In genomic region chr17:27236710-27237315, GRCh38 we compare ENCODE assay signal across 1 cellular context.
A peak's percentile ranks its signal among the peaks of the same experiment; 100 is the strongest.
TF ChIP-seq lines count a peak whose summit lies in the region.

No MANE protein-coding gene starts in this region.

TF ChIP-seq in IMR-90, 13 proteins besides CTCF, POLR2A, EP300 and RAD21:
- no peak for TF ChIP-seq BHLHE40 (IDR thresholded peaks at IDR 0.05; ENCODE audit: low read depth, low read length)
- no peak for TF ChIP-seq CHD1 (IDR thresholded peaks at IDR 0.05; ENCODE audit: low read depth, low read length)
- no peak for TF ChIP-seq USF2 (IDR thresholded peaks at IDR 0.05; ENCODE audit: low read depth, low read length)
- TF ChIP-seq SMC3 (IDR thresholded peaks at IDR 0.05; ENCODE audit: low read depth, low read length) = peak; percentile 91
